ENCODE assay signal across 8 cellular contexts in genomic region chr19:12681074-12681987, GRCh38. TPM values are rescaled to one million over a fixed set of nuclear protein-coding genes. Genes with fewer than 3 reads are reported as not detected.
DNase-seq lines count a peak whose midpoint lies in the region; ATAC-seq and TF ChIP-seq lines count a peak whose summit lies in the region.

TSS of gene DHPS (minus strand) at chr19:12681880. CDS start at chr19:12681766, 114 bp downstream.

- H3K4me3 ChIP-seq in right cardiac atrium (ENCODE audit: low read length) (peak within 1 kb of the TSS; percentile 100), uterus (peak within 1 kb of the TSS; percentile 93 to 96)

- no peaks in the 10 kb centered on the region for H3K9me3 ChIP-seq in right cardiac atrium (ENCODE audit: control insufficient read depth, low read length)
- H3K9me3 ChIP-seq in uterus, result no peaks in the 10 kb centered on the region

- peak; percentile 72 for ATAC-seq in HG02938 (IDR thresholded peaks at IDR 0.05; ENCODE audit: unreplicated experiment)
- peak; percentile 91 to 92 for ATAC-seq in right cardiac atrium

- H3K27ac ChIP-seq in right cardiac atrium (ENCODE audit: low read length) (peak within 1 kb of the TSS; percentile 100), uterus (peak within 1 kb of the TSS; percentile 88 to 98)

- H3K27me3 ChIP-seq in right cardiac atrium (ENCODE audit: control insufficient read depth, insufficient read depth), result no peaks in the 10 kb centered on the region
- H3K27me3 ChIP-seq in uterus, result no peaks in the 10 kb centered on the region

- TF ChIP-seq CTCF in uterus (IDR thresholded peaks at IDR 0.05), result peak in 1 of 4 experiments; percentile 19

- peak; percentile 74 for DNase-seq in NCI-H187 treated with DMSO at 0.1 percent for 48 hours (lab: John Stamatoyannopoulos, UW)
- DNase-seq in anterior cingulate cortex (lab: John Stamatoyannopoulos, UW), result peak; percentile 40 to 95 (median 82)
- DNase-seq in right cardiac atrium, result peak; percentile 94 to 97 (median 95)
- DNase-seq in pulmonary artery endothelial cell (ENCODE audit: low read depth, low spot score), result peak; percentile 93
- DNase-seq in uterus, result peak; percentile 89 to 96

- intact Hi-C loops in T-helper 2 cell treated with Interferon-gamma antibody and Interleukin-4, amounts not matched to agents 100 ng/mL and 5 ng/mL, for 36 hours (cut with micrococcal nuclease), result loop anchor here (1.0 to 5.0 kb wide), 6 partner anchors 12 to 111 kb away; partner anchors contain the start of genes FBXW9, JUNB, TRIR and ZNF490
- intact Hi-C loops in right cardiac atrium (cut with DNase I), result no loop called here
- intact Hi-C loops in uterus (cut with DNase I; ENCODE audit: low total_unique reads), result no loop called here

- WGBS in right cardiac atrium, result under 1% methylated on average over 68 of the region's 68 CpGs

- H3K36me3 ChIP-seq in uterus, result no peaks in the 10 kb centered on the region

- TF ChIP-seq POLR2A in GM15510 (IDR thresholded peaks at IDR 0.05; ENCODE audit: borderline replicate concordance, extremely low read depth, insufficient read length), result peak; percentile 61
- peak; percentile 15 to 53 for TF ChIP-seq POLR2A in uterus (IDR thresholded peaks at IDR 0.05)

- H3K4me1 ChIP-seq in right cardiac atrium (ENCODE audit: control insufficient read depth, insufficient read depth, low read length) (peaks cover 2% of the 10 kb centered on the region), uterus (no peaks in the 10 kb centered on the region)

RNA-seq across cellular contexts. Expression of gene DHPS, which starts in this region (rescaled TPM):
- 94.8 and 101 TPM in 2 replicates for total RNA-seq in T-helper 2 cell treated with Interferon-gamma antibody and Interleukin-4, amounts not matched to agents 100 ng/mL and 5 ng/mL, for 36 hours
- 10 to 100 TPM; 40.8 to 52.0 (median 49.7) TPM for total RNA-seq in right cardiac atrium
- 49.4 TPM for polyA plus RNA-seq in right cardiac atrium
- 58.6 and 60.9 TPM in 2 replicates for total RNA-seq in pulmonary artery endothelial cell
- 100 to 1,000 TPM in 2 of 4 donors, 10 to 100 TPM in 2; 70.9 to 125 (median 97.1) TPM for total RNA-seq in uterus

Comparison
In these comparisons a context has a peak if more than half of its experiments do, and no peak if none do; other contexts are left out.
1. Peak in every context shown above with its lines: DNase-seq, ATAC-seq, H3K4me3 ChIP-seq and H3K27ac ChIP-seq.